ENCODE assay signal across 14 cellular contexts in the genomic region with DNA sequence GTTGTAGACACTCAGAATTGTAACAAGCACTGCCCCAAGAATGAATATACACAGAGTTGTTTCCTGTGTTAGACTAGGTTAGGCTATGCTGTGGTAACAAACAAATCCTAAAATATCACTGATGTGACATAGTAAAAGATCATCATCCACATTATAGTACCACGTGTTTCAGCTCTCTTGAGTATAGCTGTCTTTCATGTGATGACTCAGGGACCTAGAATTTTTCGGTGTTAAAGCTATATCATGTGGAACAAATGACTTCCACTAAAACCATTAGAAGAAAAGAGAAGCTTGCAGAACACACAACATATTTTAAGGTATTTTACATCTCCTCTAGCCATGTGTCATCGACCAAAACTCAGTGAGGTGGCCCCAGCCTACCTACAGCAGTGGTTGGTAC.
A peak's percentile ranks its signal among the peaks of the same experiment; 100 is the strongest.
DNase-seq lines count a peak whose midpoint lies in the region; ATAC-seq and TF ChIP-seq lines count a peak whose summit lies in the region.
"Had no signal": no experiment of that assay in that cellular context is flagged by ENCODE, and none has a peak within 500 bp of the region (broad histone marks: within the 10 kb centered on the region; RNA-seq: fewer than 3 reads in every experiment).

No MANE protein-coding gene starts in this region.

- TF ChIP-seq CTCF in HFF-Myc (IDR thresholded peaks at IDR 0.05; ENCODE audit: low read depth, low read length, missing control alignments), result no peak
- no peak for TF ChIP-seq CTCF in lower lobe of right lung (IDR thresholded peaks at IDR 0.05)

- no peak overlapping the region for H3K27ac ChIP-seq in lower lobe of right lung
- H3K27ac ChIP-seq: epithelial cell of prostate, spleen had no signal

- H3K36me3 ChIP-seq in lower lobe of right lung, result no peaks in the 10 kb centered on the region
- H3K36me3 ChIP-seq: spleen had no signal

- intact Hi-C loops in lower lobe of right lung (cut with DNase I), result no loop called here

- peak; percentile 79 for ATAC-seq in GM18519 (IDR thresholded peaks at IDR 0.05; ENCODE audit: low FRiP score, unreplicated experiment)
- no peak for ATAC-seq in lower lobe of right lung
- ATAC-seq: K562; natural killer cell treated with Interleukin-12 subunit alpha and Interleukin-12 subunit beta and Interleukin-15 and Interleukin-18, amount 100 ng/mL, for 72 hours had no signal

- DNase-seq in HFF-Myc (ENCODE audit: extremely low read depth, low read depth) (peak; percentile 40), LHCN-M2 (ENCODE audit: low read depth) (peak; percentile 28), iris pigment epithelial cell (ENCODE audit: low read depth) (peak; percentile 85), lower lobe of right lung (no peak), globus pallidus (ENCODE audit: low spot score) (no peak), amygdala (lab: John Stamatoyannopoulos, UW) (no peak), DMS114 treated with DMSO at 0.1 percent for 48 hours (lab: John Stamatoyannopoulos, UW; ENCODE audit: unreplicated experiment) (no peak)
- DNase-seq: activated CD4-positive, alpha-beta T cell treated with anti-CD3 and anti-CD28 coated beads for 1 hour; islet precursor cell; spleen had no signal

- no peak overlapping the region for H3K4me3 ChIP-seq in HFF-Myc (replicated peaks; ENCODE audit: low read depth, low read length)
- no peak overlapping the region for H3K4me3 ChIP-seq in lower lobe of right lung
- H3K4me3 ChIP-seq: K562, spleen had no signal

- H3K9me3 ChIP-seq in lower lobe of right lung, result peaks cover 8% of the 10 kb centered on the region

- H3K4me1 ChIP-seq in lower lobe of right lung, result no peaks in the 10 kb centered on the region
- H3K4me1 ChIP-seq: spleen had no signal

- no peaks in the 10 kb centered on the region for H3K27me3 ChIP-seq in lower lobe of right lung (ENCODE audit: low read depth)
- H3K27me3 ChIP-seq: spleen had no signal

Comparison
In these comparisons a context has a peak if more than half of its experiments do, and no peak if none do; other contexts are left out.
1. DNase-seq: peak in HFF-Myc (single experiment), LHCN-M2 (single experiment) and iris pigment epithelial cell (single experiment); none in lower lobe of right lung (single experiment), globus pallidus (single experiment), amygdala (0 of 56) and DMS114 treated with DMSO at 0.1 percent for 48 hours (single experiment).